In the genomic region with DNA sequence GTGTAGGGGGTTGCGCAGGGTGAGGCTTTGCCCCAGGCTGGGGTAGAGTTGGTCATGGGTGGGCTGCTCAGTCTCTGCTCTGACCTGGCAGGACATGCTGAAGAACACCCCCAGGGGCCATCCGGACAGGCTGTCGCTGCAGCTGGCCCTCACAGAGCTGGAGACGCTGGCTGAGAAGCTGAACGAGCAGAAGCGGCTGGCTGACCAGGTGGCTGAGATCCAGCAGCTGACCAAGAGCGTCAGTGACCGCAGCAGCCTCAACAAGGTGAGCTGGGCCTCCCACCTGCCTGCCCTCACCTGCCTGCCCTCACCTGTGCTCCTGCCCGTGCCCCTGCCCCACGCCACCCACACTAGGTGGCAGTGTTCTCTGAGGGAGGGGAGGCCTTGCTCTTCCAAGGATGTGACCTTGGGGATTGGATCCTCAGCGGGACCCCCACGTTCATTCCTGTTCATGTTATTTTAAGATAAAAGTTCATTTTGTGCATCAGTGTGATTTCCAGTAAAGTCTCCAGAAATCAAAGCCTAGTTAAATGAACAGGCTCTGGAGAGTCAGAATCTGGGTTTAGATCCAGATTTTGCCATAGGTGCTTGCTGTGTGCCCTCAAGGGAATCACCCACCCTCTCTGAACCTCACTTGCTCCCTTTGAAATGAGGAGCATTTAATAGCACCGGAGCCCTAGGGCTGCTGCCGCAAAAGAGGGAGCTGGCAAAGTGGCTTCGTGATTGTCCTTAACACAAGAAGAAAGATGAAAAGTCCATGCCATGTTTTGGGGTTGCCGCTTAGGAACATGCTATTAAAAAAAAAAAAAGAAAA, we compare ENCODE assay signal across 29 cellular contexts.
DNase-seq lines count a peak whose midpoint lies in the region; FAIRE-seq and TF ChIP-seq lines count a peak whose summit lies in the region.
"Had no signal": no experiment of that assay in that cellular context is flagged by ENCODE, and none has a peak within 500 bp of the region (broad histone marks: within the 10 kb centered on the region; RNA-seq: fewer than 3 reads in every experiment).

No MANE protein-coding gene starts in this region.

- BruUV-seq in OCI-LY7 (replicated peaks; lab: Mats Ljungman, UMichigan): no TSS peak

- peak; percentile 13 for DNase-seq in OCI-LY7 (ENCODE audit: low spot score)
- no peak for DNase-seq in H1 (ENCODE audit: low read depth in 1 of 2, low spot score in 2 of 2)
- DNase-seq in NCI-H146 treated with DMSO at 0.1 percent for 48 hours (lab: John Stamatoyannopoulos, UW; ENCODE audit: unreplicated experiment): no peak
- DNase-seq in HK-2 (ENCODE audit: unreplicated experiment): no peak
- DNase-seq in endothelial cell (ENCODE audit: low spot score): no peak
- DNase-seq in NCI-H524 (lab: John Stamatoyannopoulos, UW): no peak
- DNase-seq: activated CD4-positive, alpha-beta T cell treated with anti-CD3 and anti-CD28 coated beads for 1 hour; activated CD8-positive, alpha-beta T cell treated with anti-CD3 and anti-CD28 coated beads for 36 hours; activated naive CD4-positive, alpha-beta T cell treated with anti-CD3 and anti-CD28 coated beads, Interleukin-2, amount 50 U/mL, for 16 hours; cerebellar nuclear complex; GDM1; KG1; left colon; MG63; NCI-H1417; NCI-H2081 treated with DMSO at 0.1 percent for 48 hours; NCI-H446; NCI-H82; stimulated activated naive B cell treated with anti-CD40 and anti-IgM and Interleukin-4, amounts not matched to agents 10 μg/mL and 1 μg/mL and 100 μg/mL, for 72 hours had no signal

- H3K23me2 ChIP-seq in H1 (ENCODE audit: low read depth, low read length): no peaks in the 10 kb centered on the region

- H4K20me1 ChIP-seq in BLaER1 treated with 17β-estradiol and CSF1 and Interleukin-3, amounts not matched to agents 10 nM and 100 nM: peaks cover 0 to 36% (median 0%) of the 10 kb centered on the region in 11 experiments; a peak in 4 of 22 replicates
- H4K20me1 ChIP-seq in DOHH2 (ENCODE audit: control insufficient read depth, insufficient read depth, low read depth, low read length): no peaks in the 10 kb centered on the region
- no peaks in the 10 kb centered on the region for H4K20me1 ChIP-seq in OCI-LY7 (ENCODE audit: insufficient read depth, low read length)
- H4K20me1 ChIP-seq in H1 (replicated peaks in 1 of 2; ENCODE audit: control insufficient read depth in 1 of 2, insufficient read depth in 2 of 2, low read length in 2 of 2): peaks cover 0 to 4% of the 10 kb centered on the region in 2 experiments

- peaks cover 39 to 100% (median 95%) of the 10 kb centered on the region in 10 experiments for H3K4me1 ChIP-seq in BLaER1 treated with 17β-estradiol and CSF1 and Interleukin-3, amounts not matched to agents 10 nM and 100 nM
- no peaks in the 10 kb centered on the region for H3K4me1 ChIP-seq in DOHH2 (ENCODE audit: control insufficient read depth, low read length)
- no peaks in the 10 kb centered on the region for H3K4me1 ChIP-seq in OCI-LY7 (ENCODE audit: insufficient read depth, low read length, poor library complexity, severe bottlenecking)
- peaks cover 0 to 3% (median 0%) of the 10 kb centered on the region in 4 experiments; a peak in 1 of 7 replicates for H3K4me1 ChIP-seq in H1 (replicated peaks in 1 of 4; ENCODE audit: control insufficient read depth in 3 of 4, insufficient read depth in 4 of 4, low read length in 3 of 4)

- no peak overlapping the region for H3K4ac ChIP-seq in H1 (replicated peaks; ENCODE audit: insufficient read length, low read depth, low read length)

- CTCF ChIA-PET in OCI-LY7 (lab: Charles Lee; ENCODE audit: unreplicated experiment): no interaction called here
- CTCF ChIA-PET in H1 (lab: Charles Lee; ENCODE audit: partially characterized antibody): interaction anchor here (0.7 to 2.4 kb wide), 9 partner anchors 9 to 133 kb away, joined by 3 to 12 read pairs (median 4); no protein-coding TSS in a partner anchor

- 88% methylated on average over 13 of the region's 16 CpGs; no CpG with 5 or more reads in 1 of the 2 experiments for WGBS in H1 (ENCODE audit: extremely low coverage in 1 of 2, insufficient coverage in 1 of 2, insufficient read length in 1 of 2, insufficient replicate concordance in 2 of 2, low coverage in 1 of 2, low lambda C conversion rate in 2 of 2, missing lambda C conversion rate in 1 of 2), 2 experiments

- TF ChIP-seq CTCF in DOHH2 (IDR thresholded peaks at IDR 0.05; ENCODE audit: low read depth, low read length, poor library complexity, severe bottlenecking): peak; percentile 34
- peak; percentile 47 for TF ChIP-seq CTCF in OCI-LY7 (conservative IDR thresholded peaks at IDR 0.05; ENCODE audit: low read length)
- TF ChIP-seq CTCF in H1 (IDR thresholded peaks at IDR 0.05; ENCODE audit: control extremely low read depth in 1 of 3, insufficient read depth in 1 of 3, low read depth in 1 of 3, low read length in 3 of 3): peak in 2 of 3 experiments; percentile 17 to 65; a peak in 2 of 4 replicates
- TF ChIP-seq CTCF in endothelial cell (IDR thresholded peaks at IDR 0.05; ENCODE audit: unreplicated experiment): no peak

- H2AFZ ChIP-seq in OCI-LY7 (ENCODE audit: low read length) (no peak overlapping the region), H1 (ENCODE audit: low read length) (no peak overlapping the region)
- H2AFZ ChIP-seq: hepatocyte had no signal

- H4K91ac ChIP-seq in H1 (replicated peaks; ENCODE audit: insufficient read length, low read length): no peak overlapping the region

- no peak overlapping the region for H2AK5ac ChIP-seq in H1 (ENCODE audit: low read depth, low read length)

- TF ChIP-seq POLR2A in H1 (IDR thresholded peaks at IDR 0.05; ENCODE audit: control extremely low read depth in 1 of 2, low read depth in 2 of 2, low read length in 2 of 2): no peak

- no peak overlapping the region for H2BK15ac ChIP-seq in H1 (ENCODE audit: low read length)

- intact Hi-C loops in OCI-LY7 (cut with micrococcal nuclease; ENCODE audit: unreplicated experiment): no loop called here

- no peak overlapping the region for H2BK20ac ChIP-seq in H1 (ENCODE audit: low read length)

- H2BK5ac ChIP-seq in H1 (ENCODE audit: low read depth, low read length): no peak overlapping the region

- H4K5ac ChIP-seq in H1 (ENCODE audit: insufficient read length, low read depth, low read length): no peak overlapping the region

- H3K27ac ChIP-seq in BLaER1 treated with 17β-estradiol and CSF1 and Interleukin-3, amounts not matched to agents 10 nM and 100 nM: peak overlapping the region; percentile 94 to 100 (median 98)
- H3K27ac ChIP-seq in DOHH2 (ENCODE audit: low read depth, low read length): no peak overlapping the region
- no peak overlapping the region for H3K27ac ChIP-seq in OCI-LY7 (ENCODE audit: low read depth, low read length, poor library complexity, severe bottlenecking)
- no peak overlapping the region for H3K27ac ChIP-seq in H1 (ENCODE audit: low read depth, low read length)
- H3K27ac ChIP-seq: hepatocyte, RWPE1 had no signal

- H3K9me2 ChIP-seq in DOHH2 (replicated peaks; ENCODE audit: control insufficient read depth, low read length): no peaks in the 10 kb centered on the region
- no peaks in the 10 kb centered on the region for H3K9me2 ChIP-seq in OCI-LY7 (ENCODE audit: insufficient read depth, low read length)

- peaks cover 17 to 96% (median 82%) of the 10 kb centered on the region in 11 experiments for H3K36me3 ChIP-seq in BLaER1 treated with 17β-estradiol and CSF1 and Interleukin-3, amounts not matched to agents 10 nM and 100 nM
- no peaks in the 10 kb centered on the region for H3K36me3 ChIP-seq in DOHH2 (ENCODE audit: control insufficient read depth, low read length)
- no peaks in the 10 kb centered on the region for H3K36me3 ChIP-seq in OCI-LY7 (ENCODE audit: insufficient read depth, low read length)
- peaks cover 3 to 25% (median 11%) of the 10 kb centered on the region in 4 experiments; a peak in 6 of 8 replicates for H3K36me3 ChIP-seq in H1 (ENCODE audit: control insufficient read depth in 2 of 4, insufficient read depth in 4 of 4, low read length in 3 of 4)

- no peaks in the 10 kb centered on the region for H3K4me1 Mint-ChIP-seq in endothelial cell (ENCODE audit: unreplicated experiment)
- H3K4me1 Mint-ChIP-seq: brain had no signal

- H3K4me3 Mint-ChIP-seq in endothelial cell (ENCODE audit: unreplicated experiment): no peak overlapping the region
- H3K4me3 Mint-ChIP-seq: activated CD8-positive, alpha-beta T cell treated with anti-CD3 and anti-CD28 coated beads for 36 hours; brain; natural killer cell treated with Interleukin-12 subunit alpha and Interleukin-12 subunit beta and Interleukin-15 and Interleukin-18, amount 100 ng/mL, for 72 hours; stimulated activated naive B cell treated with anti-CD40 and anti-IgM and Interleukin-4, amounts not matched to agents 10 μg/mL and 1 μg/mL and 100 μg/mL, for 72 hours had no signal

- no peak for TF ChIP-seq RAD21 in H1 (IDR thresholded peaks at IDR 0.05 in 1 of 2, conservative IDR thresholded peaks at IDR 0.05 in 1 of 2; ENCODE audit: low read depth in 2 of 2, low read length in 2 of 2)

- no peaks in the 10 kb centered on the region for H3K9me3 Mint-ChIP-seq in endothelial cell (ENCODE audit: unreplicated experiment)
- H3K9me3 Mint-ChIP-seq: activated CD8-positive, alpha-beta T cell treated with anti-CD3 and anti-CD28 coated beads for 36 hours; brain; natural killer cell treated with Interleukin-12 subunit alpha and Interleukin-12 subunit beta and Interleukin-15 and Interleukin-18, amount 100 ng/mL, for 72 hours; stimulated activated naive B cell treated with anti-CD40 and anti-IgM and Interleukin-4, amounts not matched to agents 10 μg/mL and 1 μg/mL and 100 μg/mL, for 72 hours had no signal

- no peak overlapping the region for H3K23ac ChIP-seq in H1 (ENCODE audit: insufficient read length)

- no peak overlapping the region for H3K27ac Mint-ChIP-seq in endothelial cell (ENCODE audit: unreplicated experiment)
- H3K27ac Mint-ChIP-seq: activated CD8-positive, alpha-beta T cell treated with anti-CD3 and anti-CD28 coated beads for 36 hours; natural killer cell treated with Interleukin-12 subunit alpha and Interleukin-12 subunit beta and Interleukin-15 and Interleukin-18, amount 100 ng/mL, for 72 hours; stimulated activated naive B cell treated with anti-CD40 and anti-IgM and Interleukin-4, amounts not matched to agents 10 μg/mL and 1 μg/mL and 100 μg/mL, for 72 hours had no signal

- H3K79me2 ChIP-seq in DOHH2 (ENCODE audit: control insufficient read depth, low read length) (no peaks in the 10 kb centered on the region), OCI-LY7 (ENCODE audit: insufficient read depth, low read depth, low read length) (no peaks in the 10 kb centered on the region), H1 (ENCODE audit: control insufficient read depth in 1 of 2, insufficient read depth in 2 of 2, low read length in 2 of 2) (no peaks in the 10 kb centered on the region)
- H3K79me2 ChIP-seq: hepatocyte had no signal

- POLR2A ChIA-PET in OCI-LY7 (lab: Charles Lee): no interaction called here
- POLR2A ChIA-PET in H1 (lab: Charles Lee; ENCODE audit: partially characterized antibody): interaction anchor here (0.7 kb wide), 1 partner anchor 9 kb away, joined by 3 read pairs; no protein-coding TSS in a partner anchor

- no peak overlapping the region for H3K18ac ChIP-seq in H1 (ENCODE audit: extremely low read depth, low read length)

- no peak for FAIRE-seq in H1 (lab: Jason Lieb, UNC)
- FAIRE-seq: endothelial cell of umbilical vein, frontal cortex, HTR-8/SVneo had no signal

- H4K8ac ChIP-seq in H1 (ENCODE audit: extremely low read depth, insufficient read depth, low read length): no peak overlapping the region

- no peaks in the 10 kb centered on the region for H3K79me1 ChIP-seq in H1 (ENCODE audit: low read depth, low read length)

- no peaks in the 10 kb centered on the region for H3K27me3 ChIP-seq in BLaER1 treated with 17β-estradiol and CSF1 and Interleukin-3, amounts not matched to agents 10 nM and 100 nM
- H3K27me3 ChIP-seq in DOHH2 (ENCODE audit: control insufficient read depth, low read length) (no peaks in the 10 kb centered on the region), H1 (replicated peaks in 1 of 4; ENCODE audit: control insufficient read depth in 3 of 4, extremely low read depth in 1 of 4, insufficient read depth in 3 of 4, low read length in 3 of 4) (no peaks in the 10 kb centered on the region)
- H3K27me3 ChIP-seq: BLaER1, hepatocyte, MG63 had no signal

- H3K9ac ChIP-seq in BLaER1 treated with 17β-estradiol and CSF1 and Interleukin-3, amounts not matched to agents 10 nM and 100 nM: peak overlapping the region; percentile 75 to 96 (median 90); a peak in 18 of 22 replicates
- H3K9ac ChIP-seq in H1 (replicated peaks in 1 of 4; ENCODE audit: extremely low read depth in 1 of 4, low read depth in 3 of 4, low read length in 3 of 4): no peak overlapping the region
- H3K9ac ChIP-seq: BLaER1 had no signal

- no peak overlapping the region for H3K56ac ChIP-seq in H1 (replicated peaks; ENCODE audit: insufficient read length, low read depth, low read length)

- no peaks in the 10 kb centered on the region for H3F3A ChIP-seq in DOHH2 (ENCODE audit: control insufficient read depth, insufficient read depth)

- peak overlapping the region in 9 of 11 experiments; percentile 91 to 100 (median 96); a peak in 17 of 22 replicates for H3K4me2 ChIP-seq in BLaER1 treated with 17β-estradiol and CSF1 and Interleukin-3, amounts not matched to agents 10 nM and 100 nM
- H3K4me2 ChIP-seq in DOHH2 (ENCODE audit: low read length): no peak overlapping the region
- H3K4me2 ChIP-seq in OCI-LY7 (ENCODE audit: low read length): no peak overlapping the region
- no peak overlapping the region for H3K4me2 ChIP-seq in H1 (ENCODE audit: insufficient read depth in 1 of 2, low read depth in 2 of 2, low read length in 2 of 2)
- H3K4me2 ChIP-seq: BLaER1, hepatocyte had no signal

- no peak overlapping the region for H2BK120ac ChIP-seq in H1 (replicated peaks; ENCODE audit: low read depth, low read length)

- TF ChIP-seq EP300 in H1 (IDR thresholded peaks at IDR 0.05; ENCODE audit: borderline replicate concordance in 1 of 2, low read depth in 2 of 2, low read length in 2 of 2): no peak

- peaks cover 4% of the 10 kb centered on the region for H3K27me3 Mint-ChIP-seq in endothelial cell (ENCODE audit: unreplicated experiment)
- H3K27me3 Mint-ChIP-seq: activated CD8-positive, alpha-beta T cell treated with anti-CD3 and anti-CD28 coated beads for 36 hours; brain; natural killer cell treated with Interleukin-12 subunit alpha and Interleukin-12 subunit beta and Interleukin-15 and Interleukin-18, amount 100 ng/mL, for 72 hours had no signal

- H3K14ac ChIP-seq in H1 (ENCODE audit: insufficient read length): no peak overlapping the region

- no peak overlapping the region for H2BK12ac ChIP-seq in H1 (ENCODE audit: low read depth, low read length)

- H3K4me3 ChIP-seq in BLaER1 treated with 17β-estradiol and CSF1 and Interleukin-3, amounts not matched to agents 10 nM and 100 nM: no peak overlapping the region
- H3K4me3 ChIP-seq in DOHH2 (ENCODE audit: low read length): no peak overlapping the region
- no peak overlapping the region for H3K4me3 ChIP-seq in OCI-LY7 (ENCODE audit: low read depth, low read length, poor library complexity, severe bottlenecking)
- no peak overlapping the region for H3K4me3 ChIP-seq in H1 (ENCODE audit: extremely low read depth in 1 of 4, insufficient read depth in 2 of 4, low read depth in 3 of 4, low read length in 4 of 4)
- H3K4me3 ChIP-seq: BLaER1, hepatocyte, MG63 had no signal

- H3K9me3 ChIP-seq in BLaER1 treated with 17β-estradiol and CSF1 and Interleukin-3, amounts not matched to agents 10 nM and 100 nM (replicated peaks in 1 of 11): no peaks in the 10 kb centered on the region
- H3K9me3 ChIP-seq in DOHH2 (ENCODE audit: control insufficient read depth, insufficient read depth, low read length) (no peaks in the 10 kb centered on the region), OCI-LY7 (ENCODE audit: low read length) (no peaks in the 10 kb centered on the region), H1 (ENCODE audit: insufficient read depth in 2 of 2, low read depth in 1 of 2, low read length in 1 of 2) (no peaks in the 10 kb centered on the region)
- H3K9me3 ChIP-seq: BLaER1, MG63 had no signal

- peaks cover 3% of the 10 kb centered on the region for H3K36me3 Mint-ChIP-seq in endothelial cell (ENCODE audit: low read depth, unreplicated experiment)
- H3K36me3 Mint-ChIP-seq: natural killer cell treated with Interleukin-12 subunit alpha and Interleukin-12 subunit beta and Interleukin-15 and Interleukin-18, amount 100 ng/mL, for 72 hours; stimulated activated naive B cell treated with anti-CD40 and anti-IgM and Interleukin-4, amounts not matched to agents 10 μg/mL and 1 μg/mL and 100 μg/mL, for 72 hours had no signal

Comparison
In these comparisons a context has a peak if more than half of its experiments do, and no peak if none do; other contexts are left out.
1. H3K27ac ChIP-seq: peak in BLaER1 treated with 17β-estradiol and CSF1 and Interleukin-3, amounts not matched to agents 10 nM and 100 nM (11 of 11); none in DOHH2 (single experiment), OCI-LY7 (single experiment) and H1 (single experiment).
2. H3K4me2 ChIP-seq: peak in BLaER1 treated with 17β-estradiol and CSF1 and Interleukin-3, amounts not matched to agents 10 nM and 100 nM (9 of 11); none in DOHH2 (single experiment), OCI-LY7 (single experiment) and H1 (0 of 2).
3. H3K9ac ChIP-seq: peak in BLaER1 treated with 17β-estradiol and CSF1 and Interleukin-3, amounts not matched to agents 10 nM and 100 nM (11 of 11); none in H1 (0 of 4).